Comparison of ENCODE assay signal across 8 cellular contexts in the genomic region with DNA sequence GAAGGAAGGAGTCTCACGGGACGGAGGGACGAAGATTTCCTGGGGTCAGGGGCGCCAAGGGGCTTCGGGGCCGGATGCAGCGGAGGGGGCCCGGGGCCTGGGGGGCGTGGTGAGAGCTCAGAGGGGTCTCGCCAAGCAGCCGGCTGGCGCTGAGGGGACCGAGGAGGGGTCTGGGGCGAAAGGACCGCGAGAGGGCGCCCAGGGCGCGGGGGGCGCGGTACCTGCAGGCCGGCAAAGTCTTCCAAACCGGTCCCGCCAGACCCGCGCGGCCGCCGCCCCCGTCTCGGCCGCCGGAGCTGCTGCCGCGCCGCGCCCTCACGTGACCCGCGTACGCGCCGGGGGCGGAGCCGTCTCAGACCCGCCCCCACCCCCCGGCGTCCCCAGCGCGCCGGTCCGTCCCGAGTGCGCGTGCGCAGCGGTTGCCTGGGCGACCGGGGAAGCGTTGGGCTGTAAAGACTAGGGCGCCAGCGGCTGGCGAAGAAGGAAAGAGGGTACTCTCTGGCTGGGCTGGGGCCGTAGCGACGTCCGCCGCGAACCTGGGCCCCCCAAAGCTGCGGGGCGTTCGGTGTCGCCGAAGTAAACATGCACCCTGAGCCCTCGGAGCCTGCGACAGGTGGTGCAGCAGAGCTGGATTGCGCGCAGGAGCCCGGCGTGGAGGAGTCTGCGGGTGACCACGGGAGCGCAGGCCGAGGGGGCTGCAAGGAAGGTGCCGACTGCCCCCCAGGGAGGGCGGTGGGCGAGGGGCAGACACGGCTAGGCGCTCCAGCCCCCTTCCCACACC. TPM values are rescaled to one million over a fixed set of nuclear protein-coding genes. Genes with fewer than 3 reads are reported as not detected.
DNase-seq lines count a peak whose midpoint lies in the region; ATAC-seq and TF ChIP-seq lines count a peak whose summit lies in the region.

A gene (plus strand): TSS at position 450 of the 781 bp plus-strand sequence. CDS start 133 bp downstream, at position 583.
A gene (minus strand): TSS at position 319 of the 781 bp plus-strand sequence. CDS start 13,856 bp downstream, outside the sequence.

- H4K20me1 ChIP-seq in OCI-LY1 (ENCODE audit: insufficient read depth, low read length): no peaks in the 10 kb centered on the region

- peak; percentile 78 for DNase-seq in Caki2 (ENCODE audit: low read depth)
- peak; percentile 41 for DNase-seq in HS-27A (ENCODE audit: low read depth)
- DNase-seq in activated T-cell treated with anti-CD3 and anti-CD28 coated beads for 4 hours: peak; percentile 93
- peak; percentile 84 to 89 for DNase-seq in stimulated activated CD8-positive, alpha-beta memory T cell treated with anti-CD3 and anti-CD28 coated beads, Interleukin-4, amount 100 ng/mL, for 4 hours (ENCODE audit: low read depth in 2 of 2, low spot score in 1 of 2)

- H3K4me3 ChIP-seq in OCI-LY1 (ENCODE audit: low read depth, low read length, poor library complexity, severe bottlenecking) (peak within 1 kb of the TSS; percentile 85), esophagus (ENCODE audit: low read depth in 1 of 2, low read length in 2 of 2) (peak within 1 kb of the TSS; percentile 79 to 91), muscle layer of colon (ENCODE audit: low read depth in 1 of 2, low read length in 2 of 2) (peak within 1 kb of the TSS; percentile 65 to 76)

- ATAC-seq in GM19468 (IDR thresholded peaks at IDR 0.05; ENCODE audit: extremely low read depth, unreplicated experiment): peak; percentile 53

- H3K4me1 ChIP-seq in OCI-LY1 (ENCODE audit: insufficient read depth, low read length, severe bottlenecking) (peaks cover 22% of the 10 kb centered on the region), esophagus (ENCODE audit: control insufficient read depth in 2 of 2, insufficient read depth in 2 of 2, low read length in 1 of 2) (peaks cover 0 to 4% of the 10 kb centered on the region in 2 donors), muscle layer of colon (ENCODE audit: insufficient read depth, low read length) (peaks cover 12% of the 10 kb centered on the region)

- no peaks in the 10 kb centered on the region for H3K9me2 ChIP-seq in OCI-LY1 (ENCODE audit: low read depth, low read length)

- H3K27ac ChIP-seq in OCI-LY1 (ENCODE audit: low read depth, low read length, poor library complexity, severe bottlenecking) (peak within 1 kb of the TSS; percentile 7), esophagus (ENCODE audit: low read depth in 2 of 2, low read length in 1 of 2) (peak within 1 kb of the TSS; percentile 79 to 80), muscle layer of colon (ENCODE audit: low read depth, low read length) (peak within 1 kb of the TSS; percentile 80)

- TF ChIP-seq CTCF in OCI-LY1 (IDR thresholded peaks at IDR 0.05; ENCODE audit: low read length): peak; percentile 20

- H3K9me3 ChIP-seq in OCI-LY1 (ENCODE audit: low read length) (no peaks in the 10 kb centered on the region), esophagus (ENCODE audit: control insufficient read depth in 2 of 2, insufficient read depth in 1 of 2, low read depth in 1 of 2, low read length in 1 of 2) (no peaks in the 10 kb centered on the region), muscle layer of colon (ENCODE audit: low read length) (no peaks in the 10 kb centered on the region)

- peak within 1 kb of the TSS; percentile 83 for H3K9ac ChIP-seq in OCI-LY1 (ENCODE audit: low read length)
- peak within 1 kb of the TSS; percentile 61 for H3K9ac ChIP-seq in muscle layer of colon (ENCODE audit: low read length)

- in situ Hi-C loops in Caki2 (cut with HindIII; ENCODE audit: low pct_unique_long_range_greater_than_20kb, low sequenced_read_pairs): no loop called here

- H3K36me3 ChIP-seq in OCI-LY1 (ENCODE audit: insufficient read depth, low read length) (no peaks in the 10 kb centered on the region; the same call in 1 of the 2 replicates), esophagus (ENCODE audit: control insufficient read depth in 2 of 2, insufficient read depth in 2 of 2, low read length in 1 of 2) (no peaks in the 10 kb centered on the region), muscle layer of colon (ENCODE audit: insufficient read depth, low read length) (no peaks in the 10 kb centered on the region)

- peak within 1 kb of the TSS; percentile 93 for H3K4me2 ChIP-seq in OCI-LY1 (ENCODE audit: low read length)

- 0 to 1% methylated on average over 74 to 89 of the region's 89 CpGs for WGBS in esophagus, 2 donors

- H3F3A ChIP-seq in OCI-LY1 (ENCODE audit: insufficient read depth, low read length): no peaks in the 10 kb centered on the region

- no peaks in the 10 kb centered on the region for H3K27me3 ChIP-seq in OCI-LY1 (ENCODE audit: insufficient read depth, low read length)
- H3K27me3 ChIP-seq in esophagus (ENCODE audit: control insufficient read depth in 1 of 2, insufficient read depth in 2 of 2, low read length in 2 of 2): no peaks in the 10 kb centered on the region
- no peaks in the 10 kb centered on the region for H3K27me3 ChIP-seq in muscle layer of colon (ENCODE audit: control insufficient read depth in 1 of 2, insufficient read depth in 2 of 2, low read length in 2 of 2)

- no peaks in the 10 kb centered on the region for H3K79me2 ChIP-seq in OCI-LY1 (ENCODE audit: insufficient read depth, low read length)

- 0 out of 2 replicates have a peak within 1 kb of the TSS, but pooled peaks have one; percentile 40 for H2AFZ ChIP-seq in OCI-LY1 (ENCODE audit: low read length)

RNA-seq across cellular contexts. Expression of the first gene that starts in this region (rescaled TPM):
- 0.64 TPM in 1 of 2 replicates, not detected in the other for total RNA-seq in Caki2 (2014; rRNA removed; shearing (Covaris generic); ENCODE audit: low replicate concordance)
- under 1 TPM; 0.20 to 0.39 TPM for polyA plus RNA-seq in esophagus

RNA-seq across cellular contexts. Expression of the second gene that starts in this region (rescaled TPM):
- 18.2 and 31.8 TPM in 2 replicates for total RNA-seq in Caki2 (2014; rRNA removed; shearing (Covaris generic); ENCODE audit: low replicate concordance)
- 1 to 10 TPM; 6.3 to 9.7 TPM for polyA plus RNA-seq in esophagus

Comparison
In these comparisons a context has a peak if more than half of its experiments do, and no peak if none do; other contexts are left out.
1. Peak in every context shown above with its lines: DNase-seq, ATAC-seq, H3K4me3 ChIP-seq and H3K27ac ChIP-seq.
2. DNase-seq: peak in every context shown above with its lines; median percentile 93 in activated T-cell treated with anti-CD3 and anti-CD28 coated beads for 4 hours; 86 in stimulated activated CD8-positive, alpha-beta memory T cell treated with anti-CD3 and anti-CD28 coated beads, Interleukin-4, amount 100 ng/mL, for 4 hours; 78 in Caki2; 41 in HS-27A.
3. H3K27ac ChIP-seq: peak in every context shown above with its lines; median percentile 80 in muscle layer of colon; 80 in esophagus; 7 in OCI-LY1.